In genomic region chr11:1870721-1871466, GRCh38 we compare ENCODE assay signal across 1 cellular context.
TF ChIP-seq lines count a peak whose summit lies in the region.

No MANE protein-coding gene starts in this region.

TF ChIP-seq in H1, 55 proteins besides CTCF, POLR2A, EP300 and RAD21:
- TF ChIP-seq BACH1 (IDR thresholded peaks at IDR 0.05; ENCODE audit: low read length) (no peak), FOSL1 (IDR thresholded peaks at IDR 0.05; ENCODE audit: insufficient read depth, low read depth, low read length) (no peak), SP1 (IDR thresholded peaks at IDR 0.05; ENCODE audit: low read depth, low read length) (no peak), E2F6 (IDR thresholded peaks at IDR 0.05) (peak; percentile 32; the same call in 1 of the 2 replicates), NRF1 (IDR thresholded peaks at IDR 0.05; ENCODE audit: low read depth, low read length) (no peak), TAF1 (IDR thresholded peaks at IDR 0.05; ENCODE audit: low read depth, low read length) (no peak), JUND (IDR thresholded peaks at IDR 0.05; ENCODE audit: low read length) (no peak)
